In genomic region chr14:104316121-104316722, GRCh38 we compare ENCODE assay signal across 19 cellular contexts.
DNase-seq lines count a peak whose midpoint lies in the region; ATAC-seq and TF ChIP-seq lines count a peak whose summit lies in the region.
"Had no signal": no experiment of that assay in that cellular context is flagged by ENCODE, and none has a peak within 500 bp of the region (broad histone marks: within the 10 kb centered on the region; RNA-seq: fewer than 3 reads in every experiment).

No MANE protein-coding gene starts in this region.

- peak in 2 of 3 donors; percentile 37 to 48 for DNase-seq in right cardiac atrium
- no peak for DNase-seq in Right ventricle myocardium inferior (ENCODE audit: missing footprints)
- peak; percentile 10 for DNase-seq in activated B cell treated with CpG ODN at 0.5 μM for 24 hours
- DNase-seq in mesenteric fat pad (ENCODE audit: low spot score) = peak; percentile 73
- DNase-seq in activated CD4-positive, alpha-beta T cell treated with anti-CD3 and anti-CD28 coated beads, Interleukin-2, amount 50 U/mL, for 48 hours = no peak
- DNase-seq in HFFc6 = no peak
- DNase-seq: effector memory CD8-positive, alpha-beta T cell; NCI-H1092 treated with DMSO at 0.1 percent for 48 hours; NCI-H2171; NCI-H774; nephron progenitor cell; SHP77; stimulated activated CD4-positive, alpha-beta T cell treated with anti-CD3 and anti-CD28 coated beads, Interleukin-4, amount 100 ng/mL, for 1 hour; stimulated activated naive CD8-positive, alpha-beta T cell treated with anti-CD3 and anti-CD28 coated beads, Interleukin-15, Interleukin-2, amounts not matched to agents 100 U/mL and 50 U/mL, for 24 hours had no signal

- H3K4me3 Mint-ChIP-seq in activated B cell treated with CpG ODN at 0.5 μM for 24 hours (no peak overlapping the region), HFFc6 (no peak overlapping the region)
- H3K4me3 Mint-ChIP-seq: activated naive CD8-positive, alpha-beta T cell; effector memory CD8-positive, alpha-beta T cell; nephron progenitor cell had no signal

- ATAC-seq in right cardiac atrium (peak in 1 of 2 donors; percentile 24), Right ventricle myocardium inferior (no peak), activated B cell treated with CpG ODN at 0.5 μM for 24 hours (ENCODE audit: low read depth) (no peak), HG03442 (IDR thresholded peaks at IDR 0.05; ENCODE audit: unreplicated experiment) (no peak)
- ATAC-seq: effector memory CD8-positive, alpha-beta T cell; stimulated activated naive CD8-positive, alpha-beta T cell treated with anti-CD3 and anti-CD28 coated beads, Interleukin-15, Interleukin-2, amounts not matched to agents 100 U/mL and 50 U/mL, for 24 hours had no signal

- TF ChIP-seq CTCF in activated B cell treated with CpG ODN at 0.5 μM for 24 hours (IDR thresholded peaks at IDR 0.05) (no peak), HFFc6 (IDR thresholded peaks at IDR 0.05) (no peak)

- POLR2A ChIA-PET in activated B cell treated with CpG ODN at 0.5 μM for 24 hours (lab: Charles Lee) = no interaction called here

- intact Hi-C loops in right cardiac atrium (cut with DNase I) (no loop called here), Right ventricle myocardium inferior (cut with DNase I) (no loop called here), activated B cell treated with CpG ODN at 0.5 μM for 24 hours (cut with micrococcal nuclease) (no loop called here)

- H3K27ac Mint-ChIP-seq in activated B cell treated with CpG ODN at 0.5 μM for 24 hours = no peak overlapping the region
- H3K27ac Mint-ChIP-seq in HFFc6 = no peak overlapping the region
- H3K27ac Mint-ChIP-seq: activated naive CD8-positive, alpha-beta T cell; effector memory CD8-positive, alpha-beta T cell; nephron progenitor cell; progenitor cell of endocrine pancreas had no signal

- H3K4me1 ChIP-seq in right cardiac atrium (ENCODE audit: control insufficient read depth, insufficient read depth, low read length) = no peaks in the 10 kb centered on the region
- H3K4me1 ChIP-seq: tibial artery had no signal

- H3K9me3 ChIP-seq in right cardiac atrium (ENCODE audit: control insufficient read depth, low read length) = no peaks in the 10 kb centered on the region

- no peaks in the 10 kb centered on the region for H3K27me3 ChIP-seq in right cardiac atrium (ENCODE audit: control insufficient read depth, insufficient read depth)

- no peaks in the 10 kb centered on the region for H3K4me1 Mint-ChIP-seq in activated B cell treated with CpG ODN at 0.5 μM for 24 hours
- H3K4me1 Mint-ChIP-seq in HFFc6 (ENCODE audit: low read depth) = no peaks in the 10 kb centered on the region
- H3K4me1 Mint-ChIP-seq: nephron progenitor cell had no signal

- H3K27me3 Mint-ChIP-seq in activated B cell treated with CpG ODN at 0.5 μM for 24 hours (no peaks in the 10 kb centered on the region), HFFc6 (ENCODE audit: insufficient read depth) (no peaks in the 10 kb centered on the region; the same call in 1 of the 2 replicates)

- CTCF ChIA-PET in activated B cell treated with CpG ODN at 0.5 μM for 24 hours (lab: Charles Lee) = no interaction called here

- WGBS in right cardiac atrium = 83% methylated on average over 20 of the region's 20 CpGs

- H3K4me3 ChIP-seq in right cardiac atrium (ENCODE audit: low read length) = no peak overlapping the region
- H3K4me3 ChIP-seq: skin epidermis, tibial artery had no signal

- H3K27ac ChIP-seq in right cardiac atrium (ENCODE audit: low read length) = no peak overlapping the region
- H3K27ac ChIP-seq: skin epidermis, tibial artery had no signal

- H3K36me3 Mint-ChIP-seq in activated B cell treated with CpG ODN at 0.5 μM for 24 hours (ENCODE audit: low read depth) (no peaks in the 10 kb centered on the region), HFFc6 (ENCODE audit: low read depth) (no peaks in the 10 kb centered on the region)

- H3K9me3 Mint-ChIP-seq in activated B cell treated with CpG ODN at 0.5 μM for 24 hours (peaks cover 2% of the 10 kb centered on the region), HFFc6 (peaks cover 27% of the 10 kb centered on the region)
- H3K9me3 Mint-ChIP-seq: effector memory CD8-positive, alpha-beta T cell had no signal

Comparison
In these comparisons a context has a peak if more than half of its experiments do, and no peak if none do; other contexts are left out.
1. DNase-seq: peak in right cardiac atrium (2 of 3), activated B cell treated with CpG ODN at 0.5 μM for 24 hours (single experiment) and mesenteric fat pad (single experiment); none in Right ventricle myocardium inferior (single experiment), activated CD4-positive, alpha-beta T cell treated with anti-CD3 and anti-CD28 coated beads, Interleukin-2, amount 50 U/mL, for 48 hours (0 of 2) and HFFc6 (single experiment).